ENCODE assay signal across 1 cellular context in the genomic region with DNA sequence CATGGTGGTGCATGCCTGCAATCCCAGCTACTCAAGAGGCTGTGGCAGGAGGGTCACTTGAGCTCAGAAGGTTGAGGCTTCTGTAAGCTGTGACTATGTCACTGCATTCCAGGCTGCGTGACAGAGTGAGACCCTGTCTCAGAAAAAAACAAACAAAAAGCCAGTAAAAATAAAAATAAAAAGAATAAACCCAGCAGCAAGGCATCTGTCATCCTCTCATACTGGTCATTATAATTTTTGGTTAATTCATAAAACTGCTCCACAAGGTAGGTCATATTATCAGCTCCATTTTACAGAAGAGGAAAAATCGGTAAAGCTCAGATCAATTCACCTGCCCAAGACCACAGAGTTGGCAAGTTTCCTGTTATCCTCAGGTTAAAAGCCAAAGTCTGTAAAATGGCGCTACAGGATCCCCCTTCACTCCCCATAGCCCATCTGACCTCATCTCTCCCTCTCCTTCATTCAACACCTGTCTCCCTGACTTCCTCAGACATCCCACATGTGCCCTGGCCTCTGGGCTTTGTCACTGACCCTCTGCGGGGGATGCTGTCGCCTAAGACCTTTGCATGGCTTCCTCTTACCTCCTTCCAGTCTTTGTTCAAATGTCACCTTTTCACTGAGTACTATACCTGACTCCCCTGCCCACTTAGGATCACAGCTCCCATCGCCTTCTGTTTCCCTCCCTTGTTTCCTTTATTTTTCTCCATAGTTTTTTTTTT.
TF ChIP-seq lines count a peak whose summit lies in the region.

No MANE protein-coding gene starts in this region.

TF ChIP-seq in H1, 55 proteins besides CTCF, POLR2A, EP300 and RAD21:
- TF ChIP-seq RBBP5 (IDR thresholded peaks at IDR 0.05; ENCODE audit: borderline replicate concordance, low read depth, low read length) (no peak), GABPA (IDR thresholded peaks at IDR 0.05; ENCODE audit: borderline replicate concordance, insufficient read depth, low read length) (no peak), RNF2 (IDR thresholded peaks at IDR 0.05; ENCODE audit: borderline replicate concordance, low read depth, low read length, missing control alignments, poor library complexity, severe bottlenecking) (no peak), TCF12 (IDR thresholded peaks at IDR 0.05; ENCODE audit: low read depth, low read length) (no peak), BRCA1 (IDR thresholded peaks at IDR 0.05; ENCODE audit: low read depth, low read length) (no peak), NRF1 (IDR thresholded peaks at IDR 0.05; ENCODE audit: low read depth, low read length) (no peak), SIRT6 (IDR thresholded peaks at IDR 0.05; ENCODE audit: low read length) (no peak), FOSL1 (IDR thresholded peaks at IDR 0.05; ENCODE audit: insufficient read depth, low read depth, low read length) (no peak), TAF1 (IDR thresholded peaks at IDR 0.05; ENCODE audit: low read depth, low read length) (no peak), SUZ12 (IDR thresholded peaks at IDR 0.05; ENCODE audit: low read length) (no peak), NANOG (IDR thresholded peaks at IDR 0.05; ENCODE audit: insufficient read depth, low read depth, low read length, poor library complexity, severe bottlenecking) (no peak), RFX5 (IDR thresholded peaks at IDR 0.05; ENCODE audit: borderline replicate concordance, low read depth, low read length) (no peak), JUND (IDR thresholded peaks at IDR 0.05; ENCODE audit: low read length) (no peak), BCL11A (IDR thresholded peaks at IDR 0.05; ENCODE audit: low read depth in 2 of 2, low read length in 2 of 2) (no peak), CHD1 (IDR thresholded peaks at IDR 0.05; ENCODE audit: low read depth, low read length) (no peak), CBX5 (IDR thresholded peaks at IDR 0.05; ENCODE audit: low read depth, low read length) (no peak), MAFK (IDR thresholded peaks at IDR 0.05; ENCODE audit: low read depth, low read length) (no peak), YY1 (IDR thresholded peaks at IDR 0.05; ENCODE audit: low read depth, low read length) (no peak)
